16 cellular contexts compared by ENCODE assay signal in genomic region chr1:68269637-68270430, GRCh38. TPM values are rescaled to one million over a fixed set of nuclear protein-coding genes. Genes with fewer than 3 reads are reported as not detected.
A peak's percentile ranks its signal among the peaks of the same experiment; 100 is the strongest.
DNase-seq lines count a peak whose midpoint lies in the region; ATAC-seq, FAIRE-seq and TF ChIP-seq lines count a peak whose summit lies in the region.
"Had no signal": no experiment of that assay in that cellular context is flagged by ENCODE, and none has a peak within 500 bp of the region (broad histone marks: within the 10 kb centered on the region; RNA-seq: fewer than 3 reads in every experiment).

No MANE protein-coding gene starts in this region.

- H3K4me3 Mint-ChIP-seq in activated CD4-positive, alpha-beta T cell treated with anti-CD3 and anti-CD28 coated beads for 36 hours: no peak overlapping the region
- H3K4me3 Mint-ChIP-seq: activated T-cell treated with anti-CD3 and anti-CD28 coated beads, Interleukin-2, amount 50 U/mL, for 24 hours; B cell; brain had no signal

- no peaks in the 10 kb centered on the region for H3K9me1 ChIP-seq in keratinocyte (ENCODE audit: control insufficient read depth, extremely low read depth, insufficient read depth, low read length)

- no peaks in the 10 kb centered on the region for H3K27me3 Mint-ChIP-seq in activated CD4-positive, alpha-beta T cell treated with anti-CD3 and anti-CD28 coated beads for 36 hours
- H3K27me3 Mint-ChIP-seq: activated T-cell treated with anti-CD3 and anti-CD28 coated beads, Interleukin-2, amount 50 U/mL, for 24 hours had no signal

- peak; percentile 52 for FAIRE-seq in keratinocyte (lab: Jason Lieb, UNC)

- no peaks in the 10 kb centered on the region for H3K9me3 Mint-ChIP-seq in activated CD4-positive, alpha-beta T cell treated with anti-CD3 and anti-CD28 coated beads for 36 hours (ENCODE audit: low read depth)

- H3K27me3 ChIP-seq in keratinocyte (ENCODE audit: control insufficient read depth, extremely low read depth, insufficient read depth, low read length): no peaks in the 10 kb centered on the region
- H3K27me3 ChIP-seq in testis: no peaks in the 10 kb centered on the region

- TF ChIP-seq EP300 in Ishikawa (IDR thresholded peaks at IDR 0.05; ENCODE audit: borderline replicate concordance): no peak

- CTCF ChIA-PET in activated CD4-positive, alpha-beta T cell treated with anti-CD3 and anti-CD28 coated beads for 36 hours (lab: Charles Lee): no interaction called here

- dilution Hi-C loops in keratinocyte (cut with MboI; ENCODE audit: extremely low pct_ligation_motif_present, low sequenced_read_pairs): no loop called here

- H3K79me2 ChIP-seq in keratinocyte (ENCODE audit: control insufficient read depth, insufficient read depth, low read length): no peaks in the 10 kb centered on the region

- no peaks in the 10 kb centered on the region for H3K4me1 Mint-ChIP-seq in activated CD4-positive, alpha-beta T cell treated with anti-CD3 and anti-CD28 coated beads for 36 hours
- H3K4me1 Mint-ChIP-seq: B cell, brain had no signal

- in situ Hi-C loops in Caki2 (cut with HindIII; ENCODE audit: low pct_unique_long_range_greater_than_20kb, low sequenced_read_pairs): no loop called here
- in situ Hi-C loops in astrocyte of the spinal cord (cut with HindIII; ENCODE audit: low sequenced_read_pairs): no loop called here

- H3K9ac ChIP-seq in keratinocyte (ENCODE audit: control insufficient read depth, extremely low read depth, insufficient read depth, low read length): no peak overlapping the region

- H3K4me2 ChIP-seq in keratinocyte (ENCODE audit: control insufficient read depth, extremely low read depth, insufficient read depth, low read depth, low read length): no peak overlapping the region

- no peaks in the 10 kb centered on the region for H3K36me3 Mint-ChIP-seq in activated CD4-positive, alpha-beta T cell treated with anti-CD3 and anti-CD28 coated beads for 36 hours (ENCODE audit: low read depth)
- H3K36me3 Mint-ChIP-seq: brain had no signal

- no peak overlapping the region for H2AFZ ChIP-seq in keratinocyte (ENCODE audit: control insufficient read depth, low read length)

- DNase-seq in Caki2 (ENCODE audit: low read depth): peak; percentile 1
- DNase-seq in astrocyte of the spinal cord (ENCODE audit: low read depth, low spot score): peak; percentile 35
- peak; percentile 30 for DNase-seq in keratinocyte (ENCODE audit: low read depth, low spot score)
- DNase-seq in activated T-cell treated with anti-CD3 and anti-CD28 coated beads for 4 hours: no peak
- no peak for DNase-seq in testis
- no peak for DNase-seq in putamen (ENCODE audit: low spot score)
- no peak for DNase-seq in activated CD4-positive, alpha-beta T cell treated with anti-CD3 and anti-CD28 coated beads for 36 hours
- DNase-seq: activated T-cell treated with anti-CD3 and anti-CD28 coated beads, Interleukin-2, amount 50 U/mL, for 24 hours; MV-4-11; NCI-H510A treated with DMSO at 0.1 percent for 48 hours; stimulated activated CD4-positive, alpha-beta T cell treated with anti-CD3 and anti-CD28 coated beads, Interleukin-4, amount 100 ng/mL, for 24 hours; stimulated activated naive CD8-positive, alpha-beta T cell treated with anti-CD3 and anti-CD28 coated beads, Interleukin-15, Interleukin-2, amounts not matched to agents 100 U/mL and 50 U/mL, for 24 hours had no signal

- H4K20me1 ChIP-seq in keratinocyte (ENCODE audit: control insufficient read depth, extremely low read depth, insufficient read depth, low read length): no peaks in the 10 kb centered on the region

- H3K36me3 ChIP-seq in keratinocyte (ENCODE audit: control insufficient read depth in 2 of 2, extremely low read depth in 1 of 2, insufficient read depth in 2 of 2, low read length in 2 of 2): no peaks in the 10 kb centered on the region
- H3K36me3 ChIP-seq in testis (ENCODE audit: low read depth, missing control alignments): no peaks in the 10 kb centered on the region

- no peak overlapping the region for H3K27ac Mint-ChIP-seq in activated CD4-positive, alpha-beta T cell treated with anti-CD3 and anti-CD28 coated beads for 36 hours
- H3K27ac Mint-ChIP-seq: activated T-cell treated with anti-CD3 and anti-CD28 coated beads, Interleukin-2, amount 50 U/mL, for 24 hours; B cell; brain had no signal

- WGBS in testis, 2 donors: 59 to 72% methylated on average over 3 of the region's 3 CpGs

- no peak for TF ChIP-seq CTCF in astrocyte of the spinal cord (IDR thresholded peaks at IDR 0.05; ENCODE audit: low read depth, low read length)
- TF ChIP-seq CTCF in keratinocyte (optimal IDR thresholded peaks at IDR 0.05 in 1 of 3, IDR thresholded peaks at IDR 0.05 in 1 of 3, conservative IDR thresholded peaks at IDR 0.05 in 1 of 3; ENCODE audit: extremely low read depth in 1 of 3, insufficient read depth in 2 of 3, low read length in 3 of 3): no peak
- TF ChIP-seq CTCF in testis (IDR thresholded peaks at IDR 0.05): no peak

- TF ChIP-seq POLR2A in testis (IDR thresholded peaks at IDR 0.05): no peak

- TF ChIP-seq RAD21 in Ishikawa (IDR thresholded peaks at IDR 0.05; ENCODE audit: low read depth): no peak

- POLR2A ChIA-PET in activated CD4-positive, alpha-beta T cell treated with anti-CD3 and anti-CD28 coated beads for 36 hours (lab: Charles Lee): no interaction called here

- no peak overlapping the region for H3K4me3 ChIP-seq in astrocyte of the spinal cord (ENCODE audit: low read depth, low read length)
- H3K4me3 ChIP-seq in keratinocyte (ENCODE audit: control insufficient read depth in 2 of 3, extremely low read depth in 1 of 3, insufficient read depth in 2 of 3, low read depth in 1 of 3, low read length in 3 of 3): no peak overlapping the region
- H3K4me3 ChIP-seq in testis: no peak overlapping the region

- ATAC-seq in activated CD4-positive, alpha-beta T cell treated with anti-CD3 and anti-CD28 coated beads for 36 hours: no peak
- ATAC-seq: stimulated activated naive CD8-positive, alpha-beta T cell treated with anti-CD3 and anti-CD28 coated beads, Interleukin-15, Interleukin-2, amounts not matched to agents 100 U/mL and 50 U/mL, for 24 hours had no signal

- H3K9me3 ChIP-seq in keratinocyte (ENCODE audit: control insufficient read depth, low read depth, low read length) (no peaks in the 10 kb centered on the region), testis (no peaks in the 10 kb centered on the region)

- intact Hi-C loops in testis (cut with DNase I; ENCODE audit: low total_unique reads): no loop called here
- intact Hi-C loops in activated CD4-positive, alpha-beta T cell treated with anti-CD3 and anti-CD28 coated beads for 36 hours (cut with DNase I, micrococcal nuclease): no loop called here

- H3K4me1 ChIP-seq in keratinocyte (ENCODE audit: control insufficient read depth, extremely low read depth, insufficient read depth, low read length) (peaks cover 5% of the 10 kb centered on the region), testis (no peaks in the 10 kb centered on the region)

- H3K27ac ChIP-seq in keratinocyte (ENCODE audit: control insufficient read depth, insufficient read depth, low read length): no peak overlapping the region
- no peak overlapping the region for H3K27ac ChIP-seq in testis
- H3K27ac ChIP-seq: HL-60 had no signal

TF ChIP-seq in Ishikawa, 13 proteins besides CTCF, POLR2A, EP300 and RAD21:
- no peak for TF ChIP-seq TAF1 (IDR thresholded peaks at IDR 0.05; ENCODE audit: low read depth)
- peak; percentile 74 for TF ChIP-seq TEAD4 (IDR thresholded peaks at IDR 0.05)
- TF ChIP-seq, protein P1, sequence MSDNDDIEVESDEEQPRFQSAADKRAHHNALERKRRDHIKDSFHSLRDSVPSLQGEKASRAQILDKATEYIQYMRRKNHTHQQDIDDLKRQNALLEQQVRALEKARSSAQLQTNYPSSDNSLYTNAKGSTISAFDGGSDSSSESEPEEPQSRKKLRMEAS (IDR thresholded peaks at IDR 0.05): no peak
- TF ChIP-seq CREB1 (IDR thresholded peaks at IDR 0.05; ENCODE audit: low read depth): no peak

RNA-seq across cellular contexts. Expression of gene WLS, which starts 37.5 kb away (rescaled TPM):
- 3.2 TPM in 1 of 2 replicates, not detected in the other for total RNA-seq in Caki2 (2014; rRNA removed; shearing (Covaris generic); ENCODE audit: low replicate concordance)
- polyA plus RNA-seq in keratinocyte: 59.5 to 92.4 TPM (median 73.7 TPM) in 3 replicates
- polyA plus RNA-seq in keratinocyte (2011; ENCODE audit: low read depth): 14.1 TPM
- 33.4 and 56.9 TPM in 2 replicates for polyA plus RNA-seq in keratinocyte (2011; cell fraction: cytosol; rRNA removed)
- polyA plus RNA-seq in keratinocyte (2011; cell fraction: nucleus; rRNA removed): 101 and 111 TPM in 2 replicates
- 34.8 and 57.5 TPM in 2 replicates for polyA plus RNA-seq in keratinocyte (2012; ENCODE audit: low replicate concordance)
- 60.5 to 166 TPM (median 119 TPM) in 3 replicates for polyA minus RNA-seq in keratinocyte
- polyA minus RNA-seq in keratinocyte (2011; cell fraction: cytosol; rRNA and poly(A)+ RNA removed): 33.4 TPM
- 85.2 and 147 TPM in 2 replicates for polyA minus RNA-seq in keratinocyte (2011; cell fraction: nucleus; rRNA and poly(A)+ RNA removed)
- 10 to 100 TPM; 32.6 to 93.7 TPM for total RNA-seq in testis
- polyA plus RNA-seq in testis (ENCODE audit: insufficient read depth, low read depth, low replicate concordance): 75.5 TPM
- total RNA-seq in activated CD4-positive, alpha-beta T cell treated with anti-CD3 and anti-CD28 coated beads for 36 hours: not detected
- total RNA-seq: B cell had no signal

Comparison
In these comparisons a context has a peak if more than half of its experiments do, and no peak if none do; other contexts are left out.
1. DNase-seq: peak in Caki2 (single experiment), astrocyte of the spinal cord (single experiment) and keratinocyte (single experiment); none in activated T-cell treated with anti-CD3 and anti-CD28 coated beads for 4 hours (single experiment), testis (single experiment), putamen (single experiment) and activated CD4-positive, alpha-beta T cell treated with anti-CD3 and anti-CD28 coated beads for 36 hours (single experiment).